ENCODE assay signal across 9 cellular contexts in genomic region chr16:84143784-84144199, GRCh38. TPM values are rescaled to one million over a fixed set of nuclear protein-coding genes. Genes with fewer than 3 reads are reported as not detected.
A peak's percentile ranks its signal among the peaks of the same experiment; 100 is the strongest.
DNase-seq lines count a peak whose midpoint lies in the region; ATAC-seq and TF ChIP-seq lines count a peak whose summit lies in the region.
"Had no signal": no experiment of that assay in that cellular context is flagged by ENCODE, and none has a peak within 500 bp of the region (broad histone marks: within the 10 kb centered on the region; RNA-seq: fewer than 3 reads in every experiment).

No MANE protein-coding gene starts in this region.

- ATAC-seq in activated naive CD4-positive, alpha-beta T cell treated with anti-CD3 and anti-CD28 coated beads, Interleukin-2, amount 50 U/mL, for 72 hours: no peak
- no peak for ATAC-seq in HG03280 (IDR thresholded peaks at IDR 0.05; ENCODE audit: unreplicated experiment)
- no peak for ATAC-seq in HG02981 (IDR thresholded peaks at IDR 0.05; ENCODE audit: unreplicated experiment)

- intact Hi-C loops in testis (cut with DNase I; ENCODE audit: low total_unique reads): no loop called here

- no peaks in the 10 kb centered on the region for H3K9me3 ChIP-seq in testis

- no peak overlapping the region for H3K27ac ChIP-seq in testis

- H3K4me1 ChIP-seq in testis: peaks cover 15% of the 10 kb centered on the region

- peak; percentile 14 for DNase-seq in activated CD4-positive, alpha-beta T cell treated with anti-CD3 and anti-CD28 coated beads for 48 hours
- DNase-seq in activated CD4-positive, alpha-beta T cell treated with anti-CD3 and anti-CD28 coated beads, Interleukin-2, amount 50 U/mL, for 4 hours: no peak
- DNase-seq in activated naive CD4-positive, alpha-beta T cell treated with anti-CD3 and anti-CD28 coated beads, Interleukin-2, amount 50 U/mL, for 72 hours (ENCODE audit: low spot score in 2 of 2): no peak
- DNase-seq in kidney epithelial cell (ENCODE audit: low read depth) (no peak), testis (no peak), activated gamma-delta T cell (lab: John Stamatoyannopoulos, UW) (no peak)

- H3K27me3 ChIP-seq in kidney epithelial cell (ENCODE audit: control insufficient read depth, insufficient read depth, low read length) (peaks cover 10% of the 10 kb centered on the region), testis (no peaks in the 10 kb centered on the region)

- peaks cover 0 to 6% of the 10 kb centered on the region in 2 donors for H3K36me3 Mint-ChIP-seq in activated naive CD4-positive, alpha-beta T cell treated with anti-CD3 and anti-CD28 coated beads, Interleukin-2, amount 50 U/mL, for 72 hours

- H3K4me3 ChIP-seq in kidney epithelial cell (ENCODE audit: low read depth, low read length) (peak overlapping the region; percentile 90), testis (peak overlapping the region; percentile 93 to 98)

- TF ChIP-seq CTCF in kidney epithelial cell (IDR thresholded peaks at IDR 0.05; ENCODE audit: insufficient read depth, low read length, poor library complexity, severe bottlenecking): no peak
- TF ChIP-seq CTCF in testis (IDR thresholded peaks at IDR 0.05): no peak

- TF ChIP-seq POLR2A in testis (IDR thresholded peaks at IDR 0.05): no peak

- no peaks in the 10 kb centered on the region for H3K9me3 Mint-ChIP-seq in activated naive CD4-positive, alpha-beta T cell treated with anti-CD3 and anti-CD28 coated beads, Interleukin-2, amount 50 U/mL, for 72 hours

- WGBS in testis, 2 donors: 14 to 20% methylated on average over 13 of the region's 13 CpGs

- H3K36me3 ChIP-seq in kidney epithelial cell (ENCODE audit: control insufficient read depth, insufficient read depth, low read length) (no peaks in the 10 kb centered on the region), testis (ENCODE audit: low read depth, missing control alignments) (no peaks in the 10 kb centered on the region)

- peak overlapping the region; percentile 86 to 95 for H3K27ac Mint-ChIP-seq in activated naive CD4-positive, alpha-beta T cell treated with anti-CD3 and anti-CD28 coated beads, Interleukin-2, amount 50 U/mL, for 72 hours

RNA-seq across cellular contexts. Expression of gene HSDL1, which starts 1.2 kb away (rescaled TPM):
- 10 to 100 TPM; 11.2 to 11.8 TPM for total RNA-seq in activated naive CD4-positive, alpha-beta T cell treated with anti-CD3 and anti-CD28 coated beads, Interleukin-2, amount 50 U/mL, for 72 hours
- total RNA-seq in kidney epithelial cell (35.8 and 37.9 TPM in 2 replicates), testis (10 to 100 TPM; 31.3 to 37.9 TPM)
- polyA plus RNA-seq in testis (ENCODE audit: insufficient read depth, low read depth, low replicate concordance): 29.0 TPM

RNA-seq across cellular contexts. Expression of gene DNAAF1, which starts 1.3 kb away (rescaled TPM):
- not detected for total RNA-seq in activated naive CD4-positive, alpha-beta T cell treated with anti-CD3 and anti-CD28 coated beads, Interleukin-2, amount 50 U/mL, for 72 hours
- total RNA-seq in kidney epithelial cell: not detected in 2 replicates
- total RNA-seq in testis: 10 to 100 TPM; 50.9 to 89.4 TPM
- polyA plus RNA-seq in testis (ENCODE audit: insufficient read depth, low read depth, low replicate concordance): 161 TPM

RNA-seq across cellular contexts. Expression of gene MBTPS1, which starts 27.1 kb away (rescaled TPM):
- total RNA-seq in activated naive CD4-positive, alpha-beta T cell treated with anti-CD3 and anti-CD28 coated beads, Interleukin-2, amount 50 U/mL, for 72 hours: 10 to 100 TPM; 39.9 to 41.1 TPM
- 70.9 and 86.5 TPM in 2 replicates for total RNA-seq in kidney epithelial cell
- 100 to 1,000 TPM; 104 to 122 TPM for total RNA-seq in testis
- 59.0 TPM for polyA plus RNA-seq in testis (ENCODE audit: insufficient read depth, low read depth, low replicate concordance)

RNA-seq across cellular contexts. Expression of gene TAF1C, which starts 43.1 kb away (rescaled TPM):
- total RNA-seq in activated naive CD4-positive, alpha-beta T cell treated with anti-CD3 and anti-CD28 coated beads, Interleukin-2, amount 50 U/mL, for 72 hours: 10 to 100 TPM; 42.5 to 52.8 TPM
- total RNA-seq in kidney epithelial cell (23.9 and 34.6 TPM in 2 replicates), testis (100 to 1,000 TPM; 101 TPM)
- polyA plus RNA-seq in testis (ENCODE audit: insufficient read depth, low read depth, low replicate concordance): 42.1 TPM

RNA-seq across cellular contexts. Expression of gene ADAD2, which starts 47.2 kb away (rescaled TPM):
- total RNA-seq in activated naive CD4-positive, alpha-beta T cell treated with anti-CD3 and anti-CD28 coated beads, Interleukin-2, amount 50 U/mL, for 72 hours: under 1 TPM in 1 of 2 donors, not detected in 1; 0.47 TPM
- total RNA-seq in kidney epithelial cell (not detected in 2 replicates), testis (100 to 1,000 TPM in 1 of 2 donors, 10 to 100 TPM in 1; 98.4 to 133 TPM)
- 174 TPM for polyA plus RNA-seq in testis (ENCODE audit: insufficient read depth, low read depth, low replicate concordance)
- total RNA-seq: temporal lobe had no signal

Comparison
In these comparisons a context has a peak if more than half of its experiments do, and no peak if none do; other contexts are left out.
1. RNA of gene DNAAF1, which starts 1.3 kb away (total RNA-seq): 50.9 to 89.4 TPM in testis; not detected in activated naive CD4-positive, alpha-beta T cell treated with anti-CD3 and anti-CD28 coated beads, Interleukin-2, amount 50 U/mL, for 72 hours and not detected in kidney epithelial cell; every median in the first group is over 10 times any median in the second.